Comparison of ENCODE assay signal across 10 cellular contexts in the genomic region with DNA sequence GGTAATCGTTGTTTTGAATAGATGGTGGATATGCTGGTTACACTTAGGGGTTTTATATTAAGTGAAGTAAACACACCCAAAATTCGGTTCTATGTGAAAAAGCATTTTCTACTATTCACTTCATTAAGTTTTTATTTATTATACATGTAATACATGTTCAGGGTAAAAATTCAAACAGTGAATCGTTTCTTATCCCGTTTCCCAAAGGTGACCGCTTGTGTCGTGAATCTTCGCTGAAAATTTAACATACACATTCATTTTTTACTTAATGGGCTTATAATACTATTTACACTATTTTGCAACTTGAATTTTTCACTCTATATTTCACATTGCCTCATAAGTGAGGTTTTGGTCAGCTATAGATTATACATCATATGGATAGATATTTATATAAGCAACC. TPM values are rescaled to one million over a fixed set of nuclear protein-coding genes. Genes with fewer than 3 reads are reported as not detected.
DNase-seq lines count a peak whose midpoint lies in the region; ATAC-seq and TF ChIP-seq lines count a peak whose summit lies in the region.
"Had no signal": no experiment of that assay in that cellular context is flagged by ENCODE, and none has a peak within 500 bp of the region (broad histone marks: within the 10 kb centered on the region; RNA-seq: fewer than 3 reads in every experiment).

No MANE protein-coding gene starts in this region.

- peak overlapping the region; percentile 84 for H3K27ac ChIP-seq in HL-60 (replicated peaks)
- no peak overlapping the region for H3K27ac ChIP-seq in mesenchymal stem cell (ENCODE audit: low read length, poor library complexity, severe bottlenecking)

- ATAC-seq in HG03139 (IDR thresholded peaks at IDR 0.05; ENCODE audit: unreplicated experiment) (no peak), GM21526 (IDR thresholded peaks at IDR 0.05; ENCODE audit: low FRiP score, unreplicated experiment) (no peak), HG02981 (IDR thresholded peaks at IDR 0.05; ENCODE audit: unreplicated experiment) (no peak)

- H3K9me3 ChIP-seq in mesenchymal stem cell (ENCODE audit: control insufficient read depth, low read length) = no peaks in the 10 kb centered on the region

- H3K18ac ChIP-seq in mesenchymal stem cell (ENCODE audit: low read depth in 1 of 2, low read length in 2 of 2) = no peak overlapping the region

- in situ Hi-C loops in astrocyte of the spinal cord (cut with HindIII; ENCODE audit: low sequenced_read_pairs) = no loop called here

- TF ChIP-seq CTCF in BJ (IDR thresholded peaks at IDR 0.05; ENCODE audit: insufficient read depth, low read depth, low read length) = no peak
- no peak for TF ChIP-seq CTCF in HL-60 (IDR thresholded peaks at IDR 0.05; ENCODE audit: insufficient read depth, low read length)
- TF ChIP-seq CTCF in astrocyte of the spinal cord (IDR thresholded peaks at IDR 0.05; ENCODE audit: low read depth, low read length) = no peak

- no peak overlapping the region for H4K8ac ChIP-seq in mesenchymal stem cell (ENCODE audit: low read length)

- no peak overlapping the region for H2AFZ ChIP-seq in mesenchymal stem cell (ENCODE audit: low read depth, low read length)

- H3K14ac ChIP-seq in mesenchymal stem cell (ENCODE audit: low read length in 2 of 2) = no peak overlapping the region

- H3K9ac ChIP-seq in mesenchymal stem cell (ENCODE audit: low read length) = peak overlapping the region; percentile 96

- no peak overlapping the region for H3K4ac ChIP-seq in mesenchymal stem cell (ENCODE audit: low read depth in 1 of 2, low read length in 2 of 2)

- no peaks in the 10 kb centered on the region for H3K4me1 ChIP-seq in mesenchymal stem cell (ENCODE audit: control insufficient read depth, insufficient read depth, low read depth, low read length)

- H3K79me1 ChIP-seq in mesenchymal stem cell (replicated peaks; ENCODE audit: low read length, poor library complexity, severe bottlenecking) = no peaks in the 10 kb centered on the region

- H3K27me3 ChIP-seq in BJ (ENCODE audit: control insufficient read depth, insufficient read depth, low read length) = no peaks in the 10 kb centered on the region
- no peaks in the 10 kb centered on the region for H3K27me3 ChIP-seq in HL-60 (ENCODE audit: insufficient read depth, poor library complexity, severe bottlenecking)
- no peaks in the 10 kb centered on the region for H3K27me3 ChIP-seq in mesenchymal stem cell (ENCODE audit: control insufficient read depth in 1 of 2, insufficient read depth in 1 of 2, low read length in 2 of 2)

- peak overlapping the region; percentile 71 for H3K4me2 ChIP-seq in mesenchymal stem cell (ENCODE audit: low read length, poor library complexity, severe bottlenecking)

- CTCF ChIA-PET in BJ (lab: Yijun Ruan, JAX) = interaction anchor here (1.3 to 1.6 kb wide), 2 partner anchors 9 to 122 kb away, joined by 3 to 6 read pairs; no protein-coding TSS in a partner anchor

- H3K23ac ChIP-seq in mesenchymal stem cell (ENCODE audit: low read length in 2 of 2) = no peak overlapping the region

- H3K36me3 ChIP-seq in BJ (ENCODE audit: control insufficient read depth, insufficient read depth, low read length) = no peaks in the 10 kb centered on the region
- peaks cover 3 to 25% of the 10 kb centered on the region in 2 experiments for H3K36me3 ChIP-seq in mesenchymal stem cell (ENCODE audit: control insufficient read depth in 1 of 2, insufficient read depth in 2 of 2, low read depth in 1 of 2, low read length in 2 of 2)

- no peak overlapping the region for H2BK120ac ChIP-seq in mesenchymal stem cell (ENCODE audit: low read depth, low read length)

- no peak overlapping the region for H2BK12ac ChIP-seq in mesenchymal stem cell (ENCODE audit: low read length in 2 of 2)

- WGBS in mesenchymal stem cell = 75% methylated on average over 2 of the region's 7 CpGs

- H3K4me3 ChIP-seq in BJ (ENCODE audit: low read depth, low read length) = peak overlapping the region; percentile 61
- peak overlapping the region; percentile 74 for H3K4me3 ChIP-seq in HL-60 (replicated peaks; ENCODE audit: insufficient read depth, low read length)
- peak overlapping the region; percentile 86 for H3K4me3 ChIP-seq in astrocyte of the spinal cord (ENCODE audit: low read depth, low read length)
- peak overlapping the region in 1 of 2 experiments; percentile 90 for H3K4me3 ChIP-seq in mesenchymal stem cell (ENCODE audit: insufficient read depth in 1 of 2, low read depth in 1 of 2, low read length in 2 of 2)

- POLR2A ChIA-PET in BJ (lab: Charles Lee) = no interaction called here

- DNase-seq in BJ (ENCODE audit: low read depth) (no peak), HL-60 (ENCODE audit: low read depth in 1 of 2, low spot score in 1 of 2) (no peak), astrocyte of the spinal cord (ENCODE audit: low read depth, low spot score) (peak; percentile 7), mesenchymal stem cell (no peak), DMS114 treated with DMSO at 0.1 percent for 48 hours (lab: John Stamatoyannopoulos, UW; ENCODE audit: unreplicated experiment) (no peak)
- DNase-seq: hippocampal formation; stimulated activated CD4-positive, alpha-beta T cell treated with anti-CD3 and anti-CD28 coated beads, Interleukin-2, amount 100 ng/mL, for 24 hours had no signal

- H2BK15ac ChIP-seq in mesenchymal stem cell (ENCODE audit: low read depth, poor library complexity, severe bottlenecking) = no peak overlapping the region

- H4K91ac ChIP-seq in mesenchymal stem cell (ENCODE audit: low read length) = no peak overlapping the region

- H2AK5ac ChIP-seq in mesenchymal stem cell (ENCODE audit: low read length, severe bottlenecking) = no peak overlapping the region

- no peak overlapping the region for H2BK5ac ChIP-seq in mesenchymal stem cell (ENCODE audit: low read depth, low read length, poor library complexity, severe bottlenecking)

RNA-seq across cellular contexts. Expression of gene IPO5, which starts 24.5 kb away (rescaled TPM):
- polyA plus RNA-seq in BJ (2011; rRNA removed) = 137 and 240 TPM in 2 replicates
- 158 and 171 TPM in 2 replicates for polyA minus RNA-seq in BJ (2011; rRNA and poly(A)+ RNA removed)
- 70.6 TPM for polyA plus RNA-seq in mesenchymal stem cell (2013, experiment 1 of 2)
- 71.2 TPM for polyA plus RNA-seq in mesenchymal stem cell (2013, experiment 2 of 2)
